In genomic region chr7:83161851-83162401, GRCh38 we compare ENCODE assay signal across 9 cellular contexts. TPM values are rescaled to one million over a fixed set of nuclear protein-coding genes. Genes with fewer than 3 reads are reported as not detected.
A peak's percentile ranks its signal among the peaks of the same experiment; 100 is the strongest.
DNase-seq lines count a peak whose midpoint lies in the region; ATAC-seq and TF ChIP-seq lines count a peak whose summit lies in the region.
"Had no signal": no experiment of that assay in that cellular context is flagged by ENCODE, and none has a peak within 500 bp of the region (broad histone marks: within the 10 kb centered on the region; RNA-seq: fewer than 3 reads in every experiment).

No MANE protein-coding gene starts in this region.

- peak; percentile 10 for ATAC-seq in GM21576 (IDR thresholded peaks at IDR 0.05; ENCODE audit: unreplicated experiment)
- ATAC-seq in gastroesophageal sphincter, result peak; percentile 5

- no peak for TF ChIP-seq CTCF in gastroesophageal sphincter (IDR thresholded peaks at IDR 0.05)
- no peak for TF ChIP-seq CTCF in HFFc6 (IDR thresholded peaks at IDR 0.05)

- H3K4me1 Mint-ChIP-seq in HFFc6 (ENCODE audit: low read depth), result no peaks in the 10 kb centered on the region
- H3K4me1 Mint-ChIP-seq: central memory CD8-positive, alpha-beta T cell had no signal

- no peak overlapping the region for H3K9ac ChIP-seq in SK-N-MC (ENCODE audit: insufficient read length)

- DNase-seq in SK-N-MC (ENCODE audit: low read depth, low spot score), result no peak
- DNase-seq in NCI-H1436 treated with DMSO at 0.1 percent for 48 hours (lab: John Stamatoyannopoulos, UW), result no peak
- DNase-seq in HFFc6, result no peak
- DNase-seq in medulla oblongata (ENCODE audit: extremely low spot score), result no peak

- H3K9me3 ChIP-seq in SK-N-MC (ENCODE audit: low read depth, low read length) (no peaks in the 10 kb centered on the region), gastroesophageal sphincter (no peaks in the 10 kb centered on the region)

- peaks cover 2% of the 10 kb centered on the region; the same call in 1 of the 2 replicates for H3K27me3 Mint-ChIP-seq in HFFc6 (ENCODE audit: insufficient read depth)
- H3K27me3 Mint-ChIP-seq: central memory CD8-positive, alpha-beta T cell had no signal

- H3K27ac Mint-ChIP-seq in HFFc6, result no peak overlapping the region

- peak overlapping the region; percentile 78 for H3K4me3 ChIP-seq in ACC112 (ENCODE audit: low read depth, low read length)
- peak overlapping the region; percentile 94 for H3K4me3 ChIP-seq in SK-N-MC
- peak overlapping the region; percentile 36 to 63 for H3K4me3 ChIP-seq in gastroesophageal sphincter
- peak overlapping the region; percentile 28 to 66 (median 48) for H3K4me3 ChIP-seq in skin epidermis

- H3K4me3 Mint-ChIP-seq in HFFc6, result no peak overlapping the region
- H3K4me3 Mint-ChIP-seq: central memory CD8-positive, alpha-beta T cell had no signal

- peaks cover 47% of the 10 kb centered on the region for H3K27me3 ChIP-seq in ACC112 (ENCODE audit: insufficient read depth, low read length)
- peaks cover 6% of the 10 kb centered on the region for H3K27me3 ChIP-seq in gastroesophageal sphincter

- no peaks in the 10 kb centered on the region for H3K79me2 ChIP-seq in ACC112 (ENCODE audit: control insufficient read depth, insufficient read depth, low read length, unreplicated experiment)

- no peak for TF ChIP-seq EP300 in gastroesophageal sphincter (IDR thresholded peaks at IDR 0.05)

- TF ChIP-seq POLR2A in gastroesophageal sphincter (IDR thresholded peaks at IDR 0.05), result no peak

- H3K27ac ChIP-seq in ACC112 (ENCODE audit: low read depth, low read length), result no peak overlapping the region
- H3K27ac ChIP-seq in SK-N-MC, result no peak overlapping the region
- peak overlapping the region in 1 of 4 donors; percentile 75 for H3K27ac ChIP-seq in gastroesophageal sphincter
- peak overlapping the region in 11 of 21 experiments; percentile 6 to 77 (median 56) for H3K27ac ChIP-seq in skin epidermis

- H3K4me1 ChIP-seq in ACC112 (ENCODE audit: control insufficient read depth, insufficient read depth, low read length, unreplicated experiment), result no peaks in the 10 kb centered on the region
- peaks cover 0 to 16% (median 3%) of the 10 kb centered on the region in 3 donors for H3K4me1 ChIP-seq in gastroesophageal sphincter

- H2AFZ ChIP-seq in ACC112 (ENCODE audit: low read length, unreplicated experiment), result peak overlapping the region; percentile 94

- whole genome bisulfite sequencing in gastroesophageal sphincter (ENCODE audit: low coverage in 1 of 2), 2 donors, result 5 to 12% methylated on average over 5 to 12 of the region's 17 CpGs

- H3K9me3 Mint-ChIP-seq in HFFc6, result no peaks in the 10 kb centered on the region; the same call in 1 of the 2 replicates
- H3K9me3 Mint-ChIP-seq: central memory CD8-positive, alpha-beta T cell had no signal

- H3K36me3 ChIP-seq in ACC112 (ENCODE audit: insufficient read depth, low read length) (no peaks in the 10 kb centered on the region), SK-N-MC (ENCODE audit: insufficient read depth, low read length) (no peaks in the 10 kb centered on the region), gastroesophageal sphincter (no peaks in the 10 kb centered on the region)

- no peaks in the 10 kb centered on the region for H3K36me3 Mint-ChIP-seq in HFFc6 (ENCODE audit: low read depth)

RNA-seq across cellular contexts. Expression of gene PCLO, which starts 0.8 kb away (rescaled TPM):
- 1 to 10 TPM; 1.2 to 2.3 (median 1.9) TPM for total RNA-seq in gastroesophageal sphincter
- 1 to 10 TPM in 5 of 6 experiments, under 1 TPM in 1; 0.64 to 2.3 (median 1.7) TPM for total RNA-seq in HFFc6 (2021; fragmentation: NEBNext Ultra II Directional; extraction: Animal tissue kit (Norgen Biotek cat#: 25700))

Comparison
In these comparisons a context has a peak if more than half of its experiments do, and no peak if none do; other contexts are left out.
1. H3K27ac ChIP-seq: peak in skin epidermis (11 of 21); none in ACC112 (single experiment) and SK-N-MC (single experiment).
2. Peak in every context shown above with its lines, with median percentiles within 50 percentile points of each other: H3K4me3 ChIP-seq.